2 cellular contexts compared by ENCODE assay signal in the genomic region with DNA sequence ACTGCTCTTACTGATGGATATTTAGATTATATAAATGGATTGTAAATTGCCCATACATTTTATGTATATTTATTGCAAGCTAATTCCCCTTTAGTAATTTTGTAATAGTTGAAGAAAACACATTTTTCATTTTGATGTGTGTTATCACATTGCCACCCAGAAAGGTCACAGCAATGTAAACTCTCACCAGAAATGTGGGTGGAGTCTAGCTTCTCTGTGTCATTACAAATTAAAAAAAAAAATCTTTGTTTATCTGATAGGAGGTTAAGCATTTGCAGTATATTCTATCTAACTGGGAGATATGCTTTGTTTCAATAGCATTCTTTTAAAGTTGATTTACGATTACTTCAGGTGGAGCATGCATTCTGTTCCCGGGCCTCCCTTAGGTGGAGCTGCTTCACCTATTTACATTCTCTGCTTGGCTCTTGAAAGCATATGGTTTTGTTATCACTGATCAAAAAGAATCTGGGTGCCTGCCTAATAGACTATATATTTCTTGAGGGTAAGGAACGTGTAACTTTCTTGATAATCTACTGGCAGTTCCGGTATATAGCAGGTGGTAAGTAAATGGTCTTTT.
TF ChIP-seq lines count a peak whose summit lies in the region.

No MANE protein-coding gene starts in this region.

TF ChIP-seq in HEK293, 187 proteins besides CTCF, POLR2A, EP300 and RAD21:
- TF ChIP-seq, protein P1, sequence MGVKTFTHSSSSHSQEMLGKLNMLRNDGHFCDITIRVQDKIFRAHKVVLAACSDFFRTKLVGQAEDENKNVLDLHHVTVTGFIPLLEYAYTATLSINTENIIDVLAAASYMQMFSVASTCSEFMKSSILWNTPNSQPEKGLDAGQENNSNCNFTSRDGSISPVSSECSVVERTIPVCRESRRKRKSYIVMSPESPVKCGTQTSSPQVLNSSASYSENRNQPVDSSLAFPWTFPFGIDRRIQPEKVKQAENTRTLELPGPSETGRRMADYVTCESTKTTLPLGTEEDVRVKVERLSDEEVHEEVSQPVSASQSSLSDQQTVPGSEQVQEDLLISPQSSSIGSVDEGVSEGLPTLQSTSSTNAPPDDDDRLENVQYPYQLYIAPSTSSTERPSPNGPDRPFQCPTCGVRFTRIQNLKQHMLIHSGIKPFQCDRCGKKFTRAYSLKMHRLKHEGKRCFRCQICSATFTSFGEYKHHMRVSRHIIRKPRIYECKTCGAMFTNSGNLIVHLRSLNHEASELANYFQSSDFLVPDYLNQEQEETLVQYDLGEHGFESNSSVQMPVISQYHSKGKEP (tag by site-specific recombination; IDR thresholded peaks at IDR 0.05): peak; percentile 28; the same call in 1 of the 2 replicates
- no peak for TF ChIP-seq ZNF214 (tag by site-specific recombination; IDR thresholded peaks at IDR 0.05; ENCODE audit: borderline replicate concordance)
- no peak for TF ChIP-seq ZNF596 (tag by site-specific recombination; IDR thresholded peaks at IDR 0.05)
- TF ChIP-seq, protein P2, sequence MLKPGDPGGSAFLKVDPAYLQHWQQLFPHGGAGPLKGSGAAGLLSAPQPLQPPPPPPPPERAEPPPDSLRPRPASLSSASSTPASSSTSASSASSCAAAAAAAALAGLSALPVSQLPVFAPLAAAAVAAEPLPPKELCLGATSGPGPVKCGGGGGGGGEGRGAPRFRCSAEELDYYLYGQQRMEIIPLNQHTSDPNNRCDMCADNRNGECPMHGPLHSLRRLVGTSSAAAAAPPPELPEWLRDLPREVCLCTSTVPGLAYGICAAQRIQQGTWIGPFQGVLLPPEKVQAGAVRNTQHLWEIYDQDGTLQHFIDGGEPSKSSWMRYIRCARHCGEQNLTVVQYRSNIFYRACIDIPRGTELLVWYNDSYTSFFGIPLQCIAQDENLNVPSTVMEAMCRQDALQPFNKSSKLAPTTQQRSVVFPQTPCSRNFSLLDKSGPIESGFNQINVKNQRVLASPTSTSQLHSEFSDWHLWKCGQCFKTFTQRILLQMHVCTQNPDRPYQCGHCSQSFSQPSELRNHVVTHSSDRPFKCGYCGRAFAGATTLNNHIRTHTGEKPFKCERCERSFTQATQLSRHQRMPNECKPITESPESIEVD (tag by site-specific recombination; IDR thresholded peaks at IDR 0.05): peak; percentile 51
- no peak for TF ChIP-seq ZNF174 (tag by site-specific recombination; IDR thresholded peaks at IDR 0.05)
- TF ChIP-seq ZNF76 (tag by site-specific recombination; IDR thresholded peaks at IDR 0.05; ENCODE audit: borderline replicate concordance, low read depth): no peak
- TF ChIP-seq ZNF610 (tag by site-specific recombination; IDR thresholded peaks at IDR 0.05; ENCODE audit: borderline replicate concordance): no peak
- no peak for TF ChIP-seq ZSCAN16 (tag by site-specific recombination; IDR thresholded peaks at IDR 0.05)
- no peak for TF ChIP-seq REPIN1 (tag by site-specific recombination; IDR thresholded peaks at IDR 0.05; ENCODE audit: low read depth)
- TF ChIP-seq ZXDB (tag by site-specific recombination; IDR thresholded peaks at IDR 0.05): no peak
- no peak for TF ChIP-seq ZNF521 (tag by site-specific recombination; IDR thresholded peaks at IDR 0.05)
- no peak for TF ChIP-seq KLF9 (tag by site-specific recombination; IDR thresholded peaks at IDR 0.05; ENCODE audit: low read depth)
- TF ChIP-seq ZNF157 (tag by site-specific recombination; IDR thresholded peaks at IDR 0.05): no peak
TF ChIP-seq in HEK293: peak in this region for 2.

TF ChIP-seq in K562, 482 proteins besides CTCF, POLR2A, EP300 and RAD21:
- TF ChIP-seq MECOM (CRISPR knock-in tag; IDR thresholded peaks at IDR 0.05) (no peak), MEIS2 (IDR thresholded peaks at IDR 0.05; ENCODE audit: partially characterized antibody) (peak; percentile 37)
- TF ChIP-seq, protein P3, sequence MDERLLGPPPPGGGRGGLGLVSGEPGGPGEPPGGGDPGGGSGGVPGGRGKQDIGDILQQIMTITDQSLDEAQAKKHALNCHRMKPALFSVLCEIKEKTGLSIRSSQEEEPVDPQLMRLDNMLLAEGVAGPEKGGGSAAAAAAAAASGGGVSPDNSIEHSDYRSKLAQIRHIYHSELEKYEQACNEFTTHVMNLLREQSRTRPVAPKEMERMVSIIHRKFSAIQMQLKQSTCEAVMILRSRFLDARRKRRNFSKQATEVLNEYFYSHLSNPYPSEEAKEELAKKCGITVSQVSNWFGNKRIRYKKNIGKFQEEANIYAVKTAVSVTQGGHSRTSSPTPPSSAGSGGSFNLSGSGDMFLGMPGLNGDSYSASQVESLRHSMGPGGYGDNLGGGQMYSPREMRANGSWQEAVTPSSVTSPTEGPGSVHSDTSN (CRISPR knock-in tag; IDR thresholded peaks at IDR 0.05; ENCODE audit: low read depth): no peak
- TF ChIP-seq, protein P3 (tag; conservative IDR thresholded peaks at IDR 0.05; ENCODE audit: low read depth): 0 out of 2 replicates have a peak, but pooled peaks have one; percentile 14
